In the genomic region with DNA sequence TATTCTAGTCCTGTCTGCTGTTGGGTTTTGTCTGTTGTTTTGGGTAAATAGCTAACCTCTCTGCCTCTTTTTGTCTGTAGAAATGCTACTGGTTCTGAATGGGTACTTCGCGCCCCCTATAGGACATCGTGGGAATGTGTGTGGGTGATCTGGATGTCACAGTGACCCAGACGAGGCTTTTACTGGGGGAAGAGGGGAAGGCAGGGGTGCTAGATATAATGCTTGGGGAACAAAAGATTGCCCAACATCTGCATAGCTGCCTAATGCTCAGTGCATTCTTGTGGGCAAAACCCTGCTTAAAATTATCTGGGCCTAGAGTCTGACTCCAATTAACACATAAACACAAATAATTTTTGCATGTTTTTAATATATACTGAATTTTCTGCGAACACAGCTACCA, we compare ENCODE assay signal across 8 cellular contexts. TPM values are rescaled to one million over a fixed set of nuclear protein-coding genes. Genes with fewer than 3 reads are reported as not detected.
A peak's percentile ranks its signal among the peaks of the same experiment; 100 is the strongest.
DNase-seq lines count a peak whose midpoint lies in the region; ATAC-seq and TF ChIP-seq lines count a peak whose summit lies in the region.

No MANE protein-coding gene starts in this region.

- intact Hi-C loops in right cardiac atrium (cut with DNase I) (loop anchor here in 2 of 4 donors (5.0 to 10.0 kb wide), 2 partner anchors 58 to 61 kb away; a partner anchor contains a TSS), spleen (cut with DNase I; ENCODE audit: low total_unique reads) (loop anchor here (5.0 kb wide), 1 partner anchor 123 kb away; no protein-coding TSS in a partner anchor)

- H3K27ac Mint-ChIP-seq in activated naive CD8-positive, alpha-beta T cell treated with anti-CD3 and anti-CD28 coated beads for 36 hours, result no peak overlapping the region

- TF ChIP-seq CTCF in SU-DHL-6 (IDR thresholded peaks at IDR 0.05; ENCODE audit: insufficient read depth, low read length, poor library complexity, severe bottlenecking) (peak; percentile 95), spleen (IDR thresholded peaks at IDR 0.05 in 8 of 11, conservative IDR thresholded peaks at IDR 0.05 in 3 of 11) (peak; percentile 43 to 80 (median 76))

- H3K4me1 ChIP-seq in GM23248 (ENCODE audit: insufficient read depth), result peaks cover 77% of the 10 kb centered on the region
- peaks cover 20% of the 10 kb centered on the region for H3K4me1 ChIP-seq in right cardiac atrium (ENCODE audit: control insufficient read depth, insufficient read depth, low read length)
- peaks cover 15 to 95% (median 62%) of the 10 kb centered on the region in 6 donors for H3K4me1 ChIP-seq in spleen

- H3K4me3 ChIP-seq in GM23248 (no peak overlapping the region), SU-DHL-6 (ENCODE audit: insufficient read depth, low read length, poor library complexity, severe bottlenecking) (no peak overlapping the region), right cardiac atrium (ENCODE audit: low read length) (no peak overlapping the region), spleen (no peak overlapping the region)

- H2AFZ ChIP-seq in GM23248 (no peak overlapping the region), SU-DHL-6 (ENCODE audit: low read depth, low read length, severe bottlenecking) (no peak overlapping the region)

- peaks cover 82% of the 10 kb centered on the region for H3K79me2 ChIP-seq in GM23248 (ENCODE audit: insufficient read depth)
- H3K79me2 ChIP-seq in SU-DHL-6 (ENCODE audit: insufficient read depth, low read length), result no peaks in the 10 kb centered on the region

- H3K4me2 ChIP-seq in GM23248 (ENCODE audit: unreplicated experiment) (peak overlapping the region; percentile 24), SU-DHL-6 (ENCODE audit: low read depth, low read length, poor library complexity, severe bottlenecking) (no peak overlapping the region)

- H4K20me1 ChIP-seq in GM23248 (ENCODE audit: insufficient read depth) (no peaks in the 10 kb centered on the region), SU-DHL-6 (ENCODE audit: low read depth, low read length) (no peaks in the 10 kb centered on the region)

- H3K9me2 ChIP-seq in GM23248 (ENCODE audit: insufficient read depth) (no peaks in the 10 kb centered on the region), SU-DHL-6 (replicated peaks; ENCODE audit: insufficient read depth, low read length) (no peaks in the 10 kb centered on the region)

- no peaks in the 10 kb centered on the region for H3K36me3 Mint-ChIP-seq in activated naive CD8-positive, alpha-beta T cell treated with anti-CD3 and anti-CD28 coated beads for 36 hours

- DNase-seq in DMS 273 treated with DMSO at 0.1 percent for 48 hours (lab: John Stamatoyannopoulos, UW) (peak; percentile 1), GM23248 (peak; percentile 81), NAMALWA (ENCODE audit: low spot score) (peak; percentile 78), right cardiac atrium (peak in 2 of 3 donors; percentile 58 to 86), spleen (no peak)
- peak; percentile 59 for DNase-seq in activated naive CD8-positive, alpha-beta T cell treated with anti-CD3 and anti-CD28 coated beads for 36 hours

- H3K4me3 Mint-ChIP-seq in activated naive CD8-positive, alpha-beta T cell treated with anti-CD3 and anti-CD28 coated beads for 36 hours, result no peak overlapping the region

- in situ Hi-C loops in GM23248 (cut with MboI), result loop anchor here (5.0 kb wide), 1 partner anchor 123 kb away; no protein-coding TSS in a partner anchor

- peak; percentile 20 to 38 for ATAC-seq in right cardiac atrium
- no peak for ATAC-seq in HG02840 (IDR thresholded peaks at IDR 0.05; ENCODE audit: low FRiP score, unreplicated experiment)

- no peaks in the 10 kb centered on the region for H3K27me3 Mint-ChIP-seq in activated naive CD8-positive, alpha-beta T cell treated with anti-CD3 and anti-CD28 coated beads for 36 hours

- H3K27me3 ChIP-seq in GM23248 (replicated peaks; ENCODE audit: insufficient read depth) (no peaks in the 10 kb centered on the region), SU-DHL-6 (ENCODE audit: low read length) (no peaks in the 10 kb centered on the region), right cardiac atrium (ENCODE audit: control insufficient read depth, insufficient read depth) (no peaks in the 10 kb centered on the region), spleen (replicated peaks in 1 of 7) (no peaks in the 10 kb centered on the region)

- H3K9me3 Mint-ChIP-seq in activated naive CD8-positive, alpha-beta T cell treated with anti-CD3 and anti-CD28 coated beads for 36 hours, result no peaks in the 10 kb centered on the region

- WGBS in GM23248 (ENCODE audit: low coverage in 1 of 2, low lambda C conversion rate in 2 of 2, missing lambda C conversion rate in 2 of 2), 2 experiments, result 7 to 12% methylated on average over 5 of the region's 5 CpGs
- WGBS in right cardiac atrium, result 26% methylated on average over 5 of the region's 5 CpGs
- 20 to 26% (median 22%) methylated on average over 5 of the region's 5 CpGs for WGBS in spleen, 5 donors

- H3F3A ChIP-seq in GM23248 (ENCODE audit: insufficient read depth), result peaks cover 65% of the 10 kb centered on the region
- no peaks in the 10 kb centered on the region for H3F3A ChIP-seq in SU-DHL-6 (ENCODE audit: insufficient read depth)

- H3K4me1 Mint-ChIP-seq in activated naive CD8-positive, alpha-beta T cell treated with anti-CD3 and anti-CD28 coated beads for 36 hours, result peaks cover 70% of the 10 kb centered on the region

- no peak for TF ChIP-seq POLR2A in spleen (IDR thresholded peaks at IDR 0.05)

- H3K27ac ChIP-seq in GM23248, result peak overlapping the region; percentile 89
- no peak overlapping the region for H3K27ac ChIP-seq in SU-DHL-6 (ENCODE audit: low read depth, low read length)
- no peak overlapping the region for H3K27ac ChIP-seq in right cardiac atrium (ENCODE audit: low read length)
- H3K27ac ChIP-seq in spleen, result no peak overlapping the region

- H3K36me3 ChIP-seq in GM23248 (ENCODE audit: low read depth) (no peaks in the 10 kb centered on the region), SU-DHL-6 (ENCODE audit: low read length) (no peaks in the 10 kb centered on the region), spleen (peaks cover 0 to 3% (median 0%) of the 10 kb centered on the region in 6 donors)

- H3K9ac ChIP-seq in GM23248 (peak overlapping the region; percentile 10; the same call in 1 of the 2 replicates), SU-DHL-6 (ENCODE audit: low read length) (no peak overlapping the region)

- H3K9me3 ChIP-seq in GM23248 (ENCODE audit: low read depth) (no peaks in the 10 kb centered on the region), SU-DHL-6 (ENCODE audit: insufficient read depth, low read length) (no peaks in the 10 kb centered on the region), right cardiac atrium (ENCODE audit: control insufficient read depth, low read length) (no peaks in the 10 kb centered on the region), spleen (no peaks in the 10 kb centered on the region)

RNA-seq across cellular contexts. Expression of a gene that starts 57.7 kb away (rescaled TPM):
- 41.7 and 66.5 TPM in 2 replicates for total RNA-seq in GM23248 (2014; rRNA removed; shearing (Covaris generic))
- polyA plus RNA-seq in GM23248 (2016; fragmentation: Nextera tagmentation; extraction: Ambion mirVana) (31.9 and 34.9 TPM in 2 replicates), right cardiac atrium (8.5 TPM), spleen (10 to 100 TPM in 1 of 3 donors, 1 to 10 TPM in 2; 6.5 to 12.0 (median 9.0) TPM)
- 10 to 100 TPM; 12.2 to 13.6 TPM for total RNA-seq in activated naive CD8-positive, alpha-beta T cell treated with anti-CD3 and anti-CD28 coated beads for 36 hours
- total RNA-seq in right cardiac atrium (10 to 100 TPM in 3 of 4 donors, 1 to 10 TPM in 1; 6.5 to 23.4 (median 19.0) TPM), spleen (10 to 100 TPM; 33.1 to 58.4 (median 38.7) TPM)
